Comparison of ENCODE assay signal across 15 cellular contexts in the genomic region with DNA sequence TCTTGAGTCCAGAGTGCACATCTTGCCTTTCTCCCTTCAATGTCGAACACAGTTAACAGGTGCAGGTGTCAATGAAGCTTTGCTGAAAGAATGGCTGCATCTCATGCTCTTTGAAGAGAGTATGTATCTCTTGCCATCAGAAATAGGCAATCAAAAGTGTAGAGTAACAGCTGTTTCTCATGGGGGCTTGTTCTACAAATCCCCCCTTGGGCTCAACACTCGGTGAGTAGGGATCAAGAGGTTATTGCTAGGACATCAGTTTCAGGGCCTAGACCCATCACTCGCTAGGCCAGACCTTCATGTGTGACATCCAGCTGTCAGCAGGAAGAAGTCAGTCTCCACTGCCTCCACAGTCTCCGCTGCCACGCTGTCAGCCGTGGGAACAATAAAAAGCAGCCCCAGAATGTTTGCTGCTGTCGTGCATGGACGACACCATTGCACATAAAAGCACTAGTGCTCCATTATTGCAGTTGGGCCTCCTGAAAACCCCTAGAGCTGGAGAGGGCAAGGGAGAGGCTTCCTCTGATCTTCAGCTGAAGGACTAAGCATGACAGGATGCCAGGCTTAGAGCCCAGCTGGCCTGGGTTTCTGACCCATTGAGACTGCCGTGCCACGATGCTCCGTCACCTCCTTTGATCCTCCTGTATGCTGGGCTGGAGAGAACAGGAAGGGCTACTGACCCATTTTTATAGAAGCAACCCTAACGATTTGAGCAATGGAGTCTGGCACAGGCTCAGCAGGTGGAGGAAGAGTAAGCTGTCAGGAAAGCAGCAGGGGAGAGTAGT. TPM values are rescaled to one million over a fixed set of nuclear protein-coding genes. Genes with fewer than 3 reads are reported as not detected.
DNase-seq lines count a peak whose midpoint lies in the region; ATAC-seq lines count a peak whose summit lies in the region.
"Had no signal": no experiment of that assay in that cellular context is flagged by ENCODE, and none has a peak within 500 bp of the region (broad histone marks: within the 10 kb centered on the region; RNA-seq: fewer than 3 reads in every experiment).

No MANE protein-coding gene starts in this region.

- H3K4me3 Mint-ChIP-seq in activated naive CD4-positive, alpha-beta T cell treated with anti-CD3 and anti-CD28 coated beads for 36 hours = no peak overlapping the region
- H3K4me3 Mint-ChIP-seq in activated naive CD8-positive, alpha-beta T cell treated with anti-CD3 and anti-CD28 coated beads, Interleukin-2, amount 50 U/mL, for 24 hours = peak overlapping the region; percentile 24

- H3K9me3 Mint-ChIP-seq in activated naive CD4-positive, alpha-beta T cell treated with anti-CD3 and anti-CD28 coated beads for 36 hours = no peaks in the 10 kb centered on the region
- H3K9me3 Mint-ChIP-seq in activated naive CD8-positive, alpha-beta T cell treated with anti-CD3 and anti-CD28 coated beads, Interleukin-2, amount 50 U/mL, for 24 hours = no peaks in the 10 kb centered on the region

- no peaks in the 10 kb centered on the region for H3K27me3 ChIP-seq in thymus (ENCODE audit: control insufficient read depth, insufficient read depth)
- H3K27me3 ChIP-seq: dorsolateral prefrontal cortex had no signal

- no peaks in the 10 kb centered on the region for H3K36me3 ChIP-seq in thymus (ENCODE audit: control insufficient read depth, insufficient read depth)

- H3K27me3 Mint-ChIP-seq in activated naive CD4-positive, alpha-beta T cell treated with anti-CD3 and anti-CD28 coated beads for 36 hours (ENCODE audit: low read depth) = no peaks in the 10 kb centered on the region
- H3K27me3 Mint-ChIP-seq in activated naive CD8-positive, alpha-beta T cell treated with anti-CD3 and anti-CD28 coated beads, Interleukin-2, amount 50 U/mL, for 24 hours = no peaks in the 10 kb centered on the region

- peaks cover 90% of the 10 kb centered on the region for H3K4me1 Mint-ChIP-seq in activated naive CD4-positive, alpha-beta T cell treated with anti-CD3 and anti-CD28 coated beads for 36 hours (ENCODE audit: low read depth)
- peaks cover 95% of the 10 kb centered on the region for H3K4me1 Mint-ChIP-seq in activated naive CD8-positive, alpha-beta T cell treated with anti-CD3 and anti-CD28 coated beads, Interleukin-2, amount 50 U/mL, for 24 hours

- intact Hi-C loops in activated naive CD4-positive, alpha-beta T cell treated with anti-CD3 and anti-CD28 coated beads for 36 hours (cut with micrococcal nuclease) = no loop called here

- 15% methylated on average over 12 of the region's 12 CpGs for WGBS in thymus

- peaks cover 69% of the 10 kb centered on the region for H3K4me1 ChIP-seq in thymus (ENCODE audit: control insufficient read depth, insufficient read depth, low read length)

- no peak overlapping the region for H3K4me3 ChIP-seq in thymus (ENCODE audit: low read length)
- H3K4me3 ChIP-seq: dorsolateral prefrontal cortex had no signal

- H3K27ac ChIP-seq in thymus (ENCODE audit: low read depth) = peak overlapping the region; percentile 99

- CTCF ChIA-PET in activated naive CD4-positive, alpha-beta T cell treated with anti-CD3 and anti-CD28 coated beads for 36 hours (lab: Charles Lee) = interaction anchor here (0.6 to 3.6 kb wide), 8 partner anchors 8 to 147 kb away, joined by 3 to 14 read pairs (median 3); no protein-coding TSS in a partner anchor

- ATAC-seq in activated naive CD8-positive, alpha-beta T cell treated with anti-CD3 and anti-CD28 coated beads, Interleukin-2, amount 50 U/mL, for 24 hours = no peak
- ATAC-seq: left lobe of liver had no signal

- no peaks in the 10 kb centered on the region for H3K9me3 ChIP-seq in thymus (ENCODE audit: control insufficient read depth)

- peaks cover 61% of the 10 kb centered on the region for H3K36me3 Mint-ChIP-seq in activated naive CD4-positive, alpha-beta T cell treated with anti-CD3 and anti-CD28 coated beads for 36 hours (ENCODE audit: low read depth)
- peaks cover 70% of the 10 kb centered on the region for H3K36me3 Mint-ChIP-seq in activated naive CD8-positive, alpha-beta T cell treated with anti-CD3 and anti-CD28 coated beads, Interleukin-2, amount 50 U/mL, for 24 hours (ENCODE audit: low read depth)

- H3K27ac Mint-ChIP-seq in activated naive CD4-positive, alpha-beta T cell treated with anti-CD3 and anti-CD28 coated beads for 36 hours = peak overlapping the region; percentile 94
- peak overlapping the region; percentile 93 for H3K27ac Mint-ChIP-seq in activated naive CD8-positive, alpha-beta T cell treated with anti-CD3 and anti-CD28 coated beads, Interleukin-2, amount 50 U/mL, for 24 hours

- DNase-seq in activated naive CD4-positive, alpha-beta T cell treated with anti-CD3 and anti-CD28 coated beads for 36 hours = peak; percentile 52
- no peak for DNase-seq in activated naive CD4-positive, alpha-beta T cell treated with anti-CD3 and anti-CD28 coated beads, Interleukin-2, amount 50 U/mL, for 16 hours
- DNase-seq in NCI-H510A treated with DMSO at 0.1 percent for 48 hours (lab: John Stamatoyannopoulos, UW) (peak; percentile 28), CD1c-positive myeloid dendritic cell (ENCODE audit: extremely low spot score) (no peak), NCI-H446 treated with DMSO at 0.1 percent for 48 hours (lab: John Stamatoyannopoulos, UW) (no peak)
- no peak for DNase-seq in activated naive CD8-positive, alpha-beta T cell treated with anti-CD3 and anti-CD28 coated beads, Interleukin-2, amount 50 U/mL, for 24 hours
- no peak for DNase-seq in stimulated activated CD4-positive, alpha-beta T cell treated with anti-CD3 and anti-CD28 coated beads, Interleukin-4, amount 100 ng/mL, for 24 hours
- DNase-seq: AML-193; dorsolateral prefrontal cortex; NCI-H1105; NCI-H526; stimulated activated CD4-positive, alpha-beta T cell treated with anti-CD3 and anti-CD28 coated beads, Interleukin-15, amount 100 ng/mL, for 24 hours; trophoblast cell had no signal

RNA-seq across cellular contexts. Expression of gene TRAF1, which starts 23.6 kb away (rescaled TPM):
- total RNA-seq in activated naive CD4-positive, alpha-beta T cell treated with anti-CD3 and anti-CD28 coated beads for 36 hours = 10 to 100 TPM; 80.6 to 85.0 TPM
- 21.7 TPM for polyA plus RNA-seq in thymus

RNA-seq across cellular contexts. Expression of gene PHF19, which starts 26.0 kb away (rescaled TPM):
- total RNA-seq in activated naive CD4-positive, alpha-beta T cell treated with anti-CD3 and anti-CD28 coated beads for 36 hours = 100 to 1,000 TPM; 289 to 295 TPM
- 32.6 TPM for polyA plus RNA-seq in thymus

Comparison
In these comparisons a context has a peak if more than half of its experiments do, and no peak if none do; other contexts are left out.
1. DNase-seq: peak in activated naive CD4-positive, alpha-beta T cell treated with anti-CD3 and anti-CD28 coated beads for 36 hours (single experiment) and NCI-H510A treated with DMSO at 0.1 percent for 48 hours (single experiment); none in activated naive CD4-positive, alpha-beta T cell treated with anti-CD3 and anti-CD28 coated beads, Interleukin-2, amount 50 U/mL, for 16 hours (single experiment), activated naive CD8-positive, alpha-beta T cell treated with anti-CD3 and anti-CD28 coated beads, Interleukin-2, amount 50 U/mL, for 24 hours (single experiment), CD1c-positive myeloid dendritic cell (single experiment), stimulated activated CD4-positive, alpha-beta T cell treated with anti-CD3 and anti-CD28 coated beads, Interleukin-4, amount 100 ng/mL, for 24 hours (single experiment) and NCI-H446 treated with DMSO at 0.1 percent for 48 hours (single experiment).